ENCODE assay signal across 9 cellular contexts in the genomic region with DNA sequence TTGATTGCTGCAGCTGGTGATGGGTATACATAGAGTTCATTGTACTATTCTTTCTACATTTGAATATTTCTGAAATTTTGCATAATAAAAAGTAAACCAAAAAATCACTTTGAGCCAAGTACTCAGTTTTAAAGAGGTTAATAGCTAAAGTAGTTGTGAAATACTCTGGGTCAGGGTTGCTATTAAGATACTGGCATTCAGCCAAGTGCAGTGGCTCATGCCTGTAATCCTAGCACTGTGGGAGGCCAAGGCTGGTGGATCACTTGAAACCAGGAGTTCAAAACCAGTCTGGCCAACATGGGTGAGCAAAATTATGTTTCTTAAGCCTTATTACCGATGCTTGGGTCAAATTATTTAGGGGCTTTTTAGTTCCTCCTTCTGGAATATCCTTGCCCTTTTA.
DNase-seq lines count a peak whose midpoint lies in the region; ATAC-seq, FAIRE-seq and TF ChIP-seq lines count a peak whose summit lies in the region.
"Had no signal": no experiment of that assay in that cellular context is flagged by ENCODE, and none has a peak within 500 bp of the region (broad histone marks: within the 10 kb centered on the region; RNA-seq: fewer than 3 reads in every experiment).

No MANE protein-coding gene starts in this region.

- TF ChIP-seq POLR2A in prostate gland (IDR thresholded peaks at IDR 0.05) = no peak

- H3K27me3 ChIP-seq in foreskin keratinocyte = no peaks in the 10 kb centered on the region
- no peaks in the 10 kb centered on the region for H3K27me3 ChIP-seq in prostate gland (replicated peaks; ENCODE audit: insufficient read depth)

- no peaks in the 10 kb centered on the region for H3K36me3 ChIP-seq in prostate gland

- WGBS in prostate gland = 96% methylated on average over 1 of the region's 1 CpG

- DNase-seq in Right ventricle myocardium superior = peak; percentile 42
- DNase-seq in cardiac septum (ENCODE audit: low spot score) = no peak
- DNase-seq in RCC 7860 (ENCODE audit: low spot score) = peak; percentile 54
- peak; percentile 24 to 37 for DNase-seq in foreskin keratinocyte
- DNase-seq in stimulated activated CD4-positive, alpha-beta T cell treated with anti-CD3 and anti-CD28 coated beads, Interleukin-2, amount 100 ng/mL, for 48 hours = no peak
- no peak for DNase-seq in activated effector memory CD4-positive, alpha-beta T cell treated with Interleukin-2 at 50 U/mL for 16 hours
- DNase-seq in prostate gland (ENCODE audit: low spot score) = no peak
- DNase-seq: activated CD4-positive, alpha-beta T cell treated with anti-CD3 and anti-CD28 coated beads, Interleukin-2, amount 50 U/mL, for 48 hours had no signal

- no peaks in the 10 kb centered on the region for H3K9me3 ChIP-seq in prostate gland

- H3K4me3 ChIP-seq in prostate gland = no peak overlapping the region

- H3K4me1 ChIP-seq in foreskin keratinocyte (peaks cover 7% of the 10 kb centered on the region), prostate gland (replicated peaks) (no peaks in the 10 kb centered on the region)

- FAIRE-seq in RCC 7860 (lab: Jason Lieb, UNC) = peak; percentile 84

- TF ChIP-seq CTCF in foreskin keratinocyte (conservative IDR thresholded peaks at IDR 0.05) (no peak), prostate gland (IDR thresholded peaks at IDR 0.05) (no peak)

- ATAC-seq in Right ventricle myocardium superior (ENCODE audit: poor library complexity) (peak; percentile 87), foreskin keratinocyte (no peak), GM19395 (IDR thresholded peaks at IDR 0.05; ENCODE audit: unreplicated experiment) (no peak)

- H3K27ac ChIP-seq in foreskin keratinocyte (no peak overlapping the region), prostate gland (no peak overlapping the region)

- intact Hi-C loops in Right ventricle myocardium superior (cut with DNase I) (no loop called here), cardiac septum (cut with DNase I) (no loop called here), prostate gland (cut with DNase I) (no loop called here)

Comparison
In these comparisons a context has a peak if more than half of its experiments do, and no peak if none do; other contexts are left out.
1. DNase-seq: peak in Right ventricle myocardium superior (single experiment), RCC 7860 (single experiment) and foreskin keratinocyte (2 of 2); none in cardiac septum (single experiment), stimulated activated CD4-positive, alpha-beta T cell treated with anti-CD3 and anti-CD28 coated beads, Interleukin-2, amount 100 ng/mL, for 48 hours (0 of 2), activated effector memory CD4-positive, alpha-beta T cell treated with Interleukin-2 at 50 U/mL for 16 hours (single experiment) and prostate gland (single experiment).